12 cellular contexts compared by ENCODE assay signal in genomic region chr1:226735576-226735975, GRCh38. TPM values are rescaled to one million over a fixed set of nuclear protein-coding genes. Genes with fewer than 3 reads are reported as not detected.
DNase-seq lines count a peak whose midpoint lies in the region; ATAC-seq, FAIRE-seq and TF ChIP-seq lines count a peak whose summit lies in the region.
"Had no signal": no experiment of that assay in that cellular context is flagged by ENCODE, and none has a peak within 500 bp of the region (broad histone marks: within the 10 kb centered on the region; RNA-seq: fewer than 3 reads in every experiment).

No MANE protein-coding gene starts in this region.

- WGBS in H1 (ENCODE audit: extremely low coverage in 1 of 2, insufficient coverage in 1 of 2, insufficient read length in 1 of 2, insufficient replicate concordance in 2 of 2, low coverage in 1 of 2, low lambda C conversion rate in 2 of 2, missing lambda C conversion rate in 1 of 2), 2 experiments, result 80% methylated on average over 11 of the region's 12 CpGs; no CpG with 5 or more reads in 1 of the 2 experiments

- no peak for FAIRE-seq in H1 (lab: Jason Lieb, UNC)

- ATAC-seq in DND-41 (ENCODE audit: insufficient read depth, low read depth) (no peak), T-cell (replicated peaks in 1 of 4) (no peak), GM21825 (IDR thresholded peaks at IDR 0.05; ENCODE audit: unreplicated experiment) (no peak), GM19324 (IDR thresholded peaks at IDR 0.05; ENCODE audit: low FRiP score, unreplicated experiment) (no peak)

- no peak overlapping the region for H2BK15ac ChIP-seq in H1 (ENCODE audit: low read length)

- H3K4ac ChIP-seq in H1 (replicated peaks; ENCODE audit: insufficient read length, low read depth, low read length), result no peak overlapping the region

- H3K9ac ChIP-seq in DND-41 (ENCODE audit: low read depth, low read length) (peak overlapping the region; percentile 14; the same call in 1 of the 2 replicates), H1 (replicated peaks in 1 of 4; ENCODE audit: extremely low read depth in 1 of 4, low read depth in 3 of 4, low read length in 3 of 4) (no peak overlapping the region), rectal smooth muscle tissue (ENCODE audit: low read length) (peak overlapping the region; percentile 1)

- no peak for TF ChIP-seq EP300 in H1 (IDR thresholded peaks at IDR 0.05; ENCODE audit: borderline replicate concordance in 1 of 2, low read depth in 2 of 2, low read length in 2 of 2)

- POLR2A ChIA-PET in T-cell (lab: Charles Lee), result interaction anchor here in 1 of 2 donors (1.2 kb wide), 1 partner anchor 58 kb away, joined by 4 read pairs; no protein-coding TSS in a partner anchor
- POLR2A ChIA-PET in H1 (lab: Charles Lee; ENCODE audit: partially characterized antibody), result no interaction called here

- H3K36me3 ChIP-seq in DND-41 (ENCODE audit: insufficient read depth, low read length) (peaks cover 56% of the 10 kb centered on the region), H1 (ENCODE audit: control insufficient read depth in 2 of 4, insufficient read depth in 4 of 4, low read length in 3 of 4) (no peaks in the 10 kb centered on the region), rectal smooth muscle tissue (ENCODE audit: control insufficient read depth, insufficient read depth, low read length) (peaks cover 12% of the 10 kb centered on the region), HAP-1 (replicated peaks) (peaks cover 20% of the 10 kb centered on the region)

- H3K18ac ChIP-seq in H1 (ENCODE audit: extremely low read depth, low read length), result no peak overlapping the region

- H3K27ac ChIP-seq in DND-41 (ENCODE audit: low read length) (0 out of 2 replicates have a peak overlapping the region, but pooled peaks have one; percentile 15), H1 (ENCODE audit: low read depth, low read length) (no peak overlapping the region), rectal smooth muscle tissue (ENCODE audit: low read depth, low read length) (peak overlapping the region; percentile 96)
- H3K27ac ChIP-seq: RWPE1 had no signal

- no peak overlapping the region for H3K23ac ChIP-seq in H1 (ENCODE audit: insufficient read length)

- H4K8ac ChIP-seq in H1 (ENCODE audit: extremely low read depth, insufficient read depth, low read length), result peak overlapping the region; percentile 11; the same call in 1 of the 2 replicates

- H3K4me2 ChIP-seq in DND-41 (ENCODE audit: insufficient read depth, low read length) (peak overlapping the region; percentile 53), H1 (ENCODE audit: insufficient read depth in 1 of 2, low read depth in 2 of 2, low read length in 2 of 2) (peak overlapping the region; percentile 88 to 98; a peak in 3 of 4 replicates)

- in situ Hi-C loops in HAP-1 (cut with MboI; ENCODE audit: low sequenced_read_pairs), result no loop called here

- no peak overlapping the region for H2AK5ac ChIP-seq in H1 (ENCODE audit: low read depth, low read length)

- no peak for TF ChIP-seq POLR2A in H1 (IDR thresholded peaks at IDR 0.05; ENCODE audit: control extremely low read depth in 1 of 2, low read depth in 2 of 2, low read length in 2 of 2)

- 0 out of 2 replicates have a peak overlapping the region, but pooled peaks have one; percentile 60 for H2BK12ac ChIP-seq in H1 (ENCODE audit: low read depth, low read length)

- TF ChIP-seq CTCF in DND-41 (IDR thresholded peaks at IDR 0.05; ENCODE audit: borderline replicate concordance, extremely low read depth, low read length, poor library complexity, severe bottlenecking), result no peak
- TF ChIP-seq CTCF in H1 (IDR thresholded peaks at IDR 0.05; ENCODE audit: control extremely low read depth in 1 of 3, insufficient read depth in 1 of 3, low read depth in 1 of 3, low read length in 3 of 3), result no peak

- no peak overlapping the region for H2BK5ac ChIP-seq in H1 (ENCODE audit: low read depth, low read length)

- H3K14ac ChIP-seq in H1 (ENCODE audit: insufficient read length), result no peak overlapping the region

- CTCF ChIA-PET in T-cell (lab: Charles Lee) (interaction anchor here in 1 of 2 donors (1.4 kb wide), 1 partner anchor 24 kb away, joined by 9 read pairs; no protein-coding TSS in a partner anchor), H1 (lab: Charles Lee; ENCODE audit: partially characterized antibody) (interaction anchor here (0.6 to 2.0 kb wide), 7 partner anchors 11 to 219 kb away, joined by 3 to 7 read pairs (median 3); no protein-coding TSS in a partner anchor)

- H3K4me1 ChIP-seq in DND-41 (ENCODE audit: insufficient read depth, low read length) (peaks cover 73% of the 10 kb centered on the region), H1 (replicated peaks in 1 of 4; ENCODE audit: control insufficient read depth in 3 of 4, insufficient read depth in 4 of 4, low read length in 3 of 4) (peaks cover 7 to 28% (median 17%) of the 10 kb centered on the region in 4 experiments), rectal smooth muscle tissue (ENCODE audit: control insufficient read depth, insufficient read depth, low read length) (peaks cover 36% of the 10 kb centered on the region), HAP-1 (peaks cover 21% of the 10 kb centered on the region)

- H3K4me1 Mint-ChIP-seq in T-cell, result peaks cover 43 to 64% (median 60%) of the 10 kb centered on the region in 3 donors

- H2BK120ac ChIP-seq in H1 (replicated peaks; ENCODE audit: low read depth, low read length), result no peak overlapping the region

- H3K9me3 Mint-ChIP-seq in T-cell, result no peaks in the 10 kb centered on the region

- TF ChIP-seq RAD21 in H1 (IDR thresholded peaks at IDR 0.05 in 1 of 2, conservative IDR thresholded peaks at IDR 0.05 in 1 of 2; ENCODE audit: low read depth in 2 of 2, low read length in 2 of 2), result no peak

- no peak overlapping the region for H2AFZ ChIP-seq in DND-41 (ENCODE audit: low read depth, low read length)
- H2AFZ ChIP-seq in H1 (ENCODE audit: low read length), result no peak overlapping the region

- no peaks in the 10 kb centered on the region for H3K79me1 ChIP-seq in H1 (ENCODE audit: low read depth, low read length)

- H4K91ac ChIP-seq in H1 (replicated peaks; ENCODE audit: insufficient read length, low read length), result no peak overlapping the region

- no peak overlapping the region for H2BK20ac ChIP-seq in H1 (ENCODE audit: low read length)

- H3K9me3 ChIP-seq in DND-41 (ENCODE audit: insufficient read depth, low read length, severe bottlenecking) (no peaks in the 10 kb centered on the region), H1 (ENCODE audit: insufficient read depth in 2 of 2, low read depth in 1 of 2, low read length in 1 of 2) (no peaks in the 10 kb centered on the region), HAP-1 (no peaks in the 10 kb centered on the region)

- peaks cover 26% of the 10 kb centered on the region for H3K23me2 ChIP-seq in H1 (ENCODE audit: low read depth, low read length)

- H3K79me2 ChIP-seq in DND-41 (ENCODE audit: insufficient read depth, low read length) (peaks cover 86% of the 10 kb centered on the region), H1 (ENCODE audit: control insufficient read depth in 1 of 2, insufficient read depth in 2 of 2, low read length in 2 of 2) (no peaks in the 10 kb centered on the region)

- no peak overlapping the region for H3K56ac ChIP-seq in H1 (replicated peaks; ENCODE audit: insufficient read length, low read depth, low read length)

- H4K5ac ChIP-seq in H1 (ENCODE audit: insufficient read length, low read depth, low read length), result no peak overlapping the region

- H3K4me3 Mint-ChIP-seq in T-cell, result peak overlapping the region; percentile 85 to 95 (median 90)

- peaks cover 50% of the 10 kb centered on the region for H3K36me3 Mint-ChIP-seq in T-cell

- H4K20me1 ChIP-seq in DND-41 (ENCODE audit: insufficient read depth, low read length) (peaks cover 39% of the 10 kb centered on the region), H1 (replicated peaks in 1 of 2; ENCODE audit: control insufficient read depth in 1 of 2, insufficient read depth in 2 of 2, low read length in 2 of 2) (no peaks in the 10 kb centered on the region)

- H3K27ac Mint-ChIP-seq in T-cell, result peak overlapping the region; percentile 87 to 93

- no peak for DNase-seq in DND-41
- DNase-seq in T-cell, result peak in 2 of 34 experiments; percentile 26 to 35
- DNase-seq in H1 (ENCODE audit: low read depth in 1 of 2, low spot score in 2 of 2), result no peak
- DNase-seq in mesenteric fat pad (ENCODE audit: low spot score), result no peak
- DNase-seq in HAP-1 (ENCODE audit: low spot score in 2 of 2), result no peak
- DNase-seq: activated CD4-positive, alpha-beta T cell treated with anti-CD3 and anti-CD28 coated beads for 48 hours; DMS153; HCEC 1CT had no signal

- H3K27me3 ChIP-seq in DND-41 (ENCODE audit: insufficient read depth, low read length, poor library complexity) (no peaks in the 10 kb centered on the region), H1 (replicated peaks in 1 of 4; ENCODE audit: control insufficient read depth in 3 of 4, extremely low read depth in 1 of 4, insufficient read depth in 3 of 4, low read length in 3 of 4) (peaks cover 0 to 58% (median 43%) of the 10 kb centered on the region in 4 experiments; a peak in 6 of 7 replicates), rectal smooth muscle tissue (ENCODE audit: control insufficient read depth, insufficient read depth, low read length) (no peaks in the 10 kb centered on the region), HAP-1 (ENCODE audit: low read depth) (no peaks in the 10 kb centered on the region)

- H3K4me3 ChIP-seq in DND-41 (ENCODE audit: low read depth in 1 of 2, low read length in 2 of 2) (peak overlapping the region in 1 of 2 experiments; percentile 38; a peak in 2 of 4 replicates), H1 (ENCODE audit: extremely low read depth in 1 of 4, insufficient read depth in 2 of 4, low read depth in 3 of 4, low read length in 4 of 4) (peak overlapping the region in 1 of 4 experiments; percentile 66; a peak in 2 of 8 replicates), rectal smooth muscle tissue (ENCODE audit: low read length) (peak overlapping the region; percentile 96), HAP-1 (no peak overlapping the region)

- H3K27me3 Mint-ChIP-seq in T-cell, result no peaks in the 10 kb centered on the region

TF ChIP-seq in H1, 55 proteins besides CTCF, POLR2A, EP300 and RAD21 (continues in another document):
- TF ChIP-seq JUN (IDR thresholded peaks at IDR 0.05; ENCODE audit: low read depth, low read length) (no peak), YY1 (IDR thresholded peaks at IDR 0.05; ENCODE audit: low read depth, low read length) (no peak)

RNA-seq across cellular contexts. Expression of gene ITPKB, which starts 3.5 kb away (rescaled TPM):
- total RNA-seq in T-cell, result 100 to 1,000 TPM; 153 to 351 (median 179) TPM
- total RNA-seq in H1 (2021; fragmentation: NEBNext Ultra II Directional; extraction: Animal tissue kit (Norgen Biotek cat#: 25700)), result 4.2 and 4.8 TPM in 2 replicates
- polyA plus RNA-seq in H1 (2011; rRNA removed), result 1.7 and 2.0 TPM in 2 replicates
- 1.9 TPM for polyA plus RNA-seq in H1 (2011; cell fraction: cytosol; rRNA removed)
- 3.6 TPM for polyA plus RNA-seq in H1 (2011; cell fraction: nucleus; rRNA removed)
- polyA plus RNA-seq in H1 (2012, experiment 1 of 2), result 3.0 to 3.4 TPM (median 3.2 TPM) in 4 replicates
- 3.4 TPM for polyA plus RNA-seq in H1 (2012, experiment 2 of 2)
- polyA plus RNA-seq in H1 (2013, experiment 1 of 2), result 2.3 TPM
- 2.4 TPM for polyA plus RNA-seq in H1 (2013, experiment 2 of 2)
- 3.7 and 4.3 TPM in 2 replicates for polyA minus RNA-seq in H1 (2011; rRNA and poly(A)+ RNA removed)
- 4.2 TPM for polyA minus RNA-seq in H1 (2011; cell fraction: cytosol; rRNA and poly(A)+ RNA removed)
- polyA minus RNA-seq in H1 (2011; cell fraction: nucleus; rRNA and poly(A)+ RNA removed), result 6.3 TPM
- 34.9 TPM for total RNA-seq in mesenteric fat pad

Comparison
In these comparisons a context has a peak if more than half of its experiments do, and no peak if none do; other contexts are left out.
1. H3K9ac ChIP-seq: peak in DND-41 (single experiment) and rectal smooth muscle tissue (single experiment); none in H1 (0 of 4).